Comparison of ENCODE assay signal across 1 cellular context in the genomic region with DNA sequence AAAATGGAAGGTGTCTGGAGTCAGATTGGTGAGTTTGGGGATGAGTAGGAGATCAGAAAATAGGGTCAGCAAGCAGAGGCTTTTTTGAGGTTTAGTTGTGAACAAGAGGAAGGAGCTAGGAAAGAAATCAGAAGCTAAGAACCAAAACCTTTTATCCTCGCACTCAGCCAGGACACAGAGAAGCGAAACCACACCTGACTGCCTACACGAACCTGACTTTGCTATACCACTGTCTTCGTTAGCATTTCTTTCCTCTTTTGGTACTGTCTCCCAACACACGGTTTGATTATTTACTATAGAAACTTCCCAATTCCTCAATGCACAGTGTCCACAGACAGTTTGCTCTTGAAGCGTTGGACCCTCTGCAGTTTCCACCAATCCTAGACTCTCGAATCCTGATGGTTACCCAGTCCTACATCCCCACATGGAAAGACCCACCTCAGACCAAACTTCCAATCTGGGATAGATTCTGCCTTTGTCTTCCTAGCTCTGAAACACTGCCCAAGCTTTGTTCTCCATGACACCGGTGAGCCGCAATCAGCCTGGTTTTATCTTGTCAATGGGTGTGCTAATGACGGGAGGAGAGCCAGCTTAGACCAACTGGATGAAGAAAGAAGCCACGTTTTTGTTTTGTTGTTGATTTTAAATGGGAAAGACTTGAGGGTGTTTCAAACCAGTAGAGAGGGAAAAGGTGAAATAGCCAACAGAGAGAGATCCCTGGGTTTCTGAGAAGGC.
TF ChIP-seq lines count a peak whose summit lies in the region.

No MANE protein-coding gene starts in this region.

TF ChIP-seq in WTC11, 78 proteins besides CTCF, POLR2A, EP300 and RAD21 (continued from another document):
- TF ChIP-seq, protein P1, sequence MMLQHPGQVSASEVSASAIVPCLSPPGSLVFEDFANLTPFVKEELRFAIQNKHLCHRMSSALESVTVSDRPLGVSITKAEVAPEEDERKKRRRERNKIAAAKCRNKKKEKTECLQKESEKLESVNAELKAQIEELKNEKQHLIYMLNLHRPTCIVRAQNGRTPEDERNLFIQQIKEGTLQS (CRISPR knock-in tag; conservative IDR thresholded peaks at IDR 0.05) = no peak
- TF ChIP-seq, protein P2, sequence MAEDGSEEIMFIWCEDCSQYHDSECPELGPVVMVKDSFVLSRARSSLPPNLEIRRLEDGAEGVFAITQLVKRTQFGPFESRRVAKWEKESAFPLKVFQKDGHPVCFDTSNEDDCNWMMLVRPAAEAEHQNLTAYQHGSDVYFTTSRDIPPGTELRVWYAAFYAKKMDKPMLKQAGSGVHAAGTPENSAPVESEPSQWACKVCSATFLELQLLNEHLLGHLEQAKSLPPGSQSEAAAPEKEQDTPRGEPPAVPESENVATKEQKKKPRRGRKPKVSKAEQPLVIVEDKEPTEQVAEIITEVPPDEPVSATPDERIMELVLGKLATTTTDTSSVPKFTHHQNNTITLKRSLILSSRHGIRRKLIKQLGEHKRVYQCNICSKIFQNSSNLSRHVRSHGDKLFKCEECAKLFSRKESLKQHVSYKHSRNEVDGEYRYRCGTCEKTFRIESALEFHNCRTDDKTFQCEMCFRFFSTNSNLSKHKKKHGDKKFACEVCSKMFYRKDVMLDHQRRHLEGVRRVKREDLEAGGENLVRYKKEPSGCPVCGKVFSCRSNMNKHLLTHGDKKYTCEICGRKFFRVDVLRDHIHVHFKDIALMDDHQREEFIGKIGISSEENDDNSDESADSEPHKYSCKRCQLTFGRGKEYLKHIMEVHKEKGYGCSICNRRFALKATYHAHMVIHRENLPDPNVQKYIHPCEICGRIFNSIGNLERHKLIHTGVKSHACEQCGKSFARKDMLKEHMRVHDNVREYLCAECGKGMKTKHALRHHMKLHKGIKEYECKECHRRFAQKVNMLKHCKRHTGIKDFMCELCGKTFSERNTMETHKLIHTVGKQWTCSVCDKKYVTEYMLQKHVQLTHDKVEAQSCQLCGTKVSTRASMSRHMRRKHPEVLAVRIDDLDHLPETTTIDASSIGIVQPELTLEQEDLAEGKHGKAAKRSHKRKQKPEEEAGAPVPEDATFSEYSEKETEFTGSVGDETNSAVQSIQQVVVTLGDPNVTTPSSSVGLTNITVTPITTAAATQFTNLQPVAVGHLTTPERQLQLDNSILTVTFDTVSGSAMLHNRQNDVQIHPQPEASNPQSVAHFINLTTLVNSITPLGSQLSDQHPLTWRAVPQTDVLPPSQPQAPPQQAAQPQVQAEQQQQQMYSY (CRISPR knock-in tag; IDR thresholded peaks at IDR 0.05) = no peak
- TF ChIP-seq FOXP1 (CRISPR knock-in tag; IDR thresholded peaks at IDR 0.05; ENCODE audit: borderline replicate concordance) = no peak
- TF ChIP-seq, protein P3, sequence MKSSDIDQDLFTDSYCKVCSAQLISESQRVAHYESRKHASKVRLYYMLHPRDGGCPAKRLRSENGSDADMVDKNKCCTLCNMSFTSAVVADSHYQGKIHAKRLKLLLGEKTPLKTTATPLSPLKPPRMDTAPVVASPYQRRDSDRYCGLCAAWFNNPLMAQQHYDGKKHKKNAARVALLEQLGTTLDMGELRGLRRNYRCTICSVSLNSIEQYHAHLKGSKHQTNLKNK (CRISPR knock-in tag; IDR thresholded peaks at IDR 0.05) = no peak
- no peak for TF ChIP-seq SMAD3 (CRISPR knock-in tag; IDR thresholded peaks at IDR 0.05; ENCODE audit: borderline replicate concordance)
